ENCODE assay signal across 7 cellular contexts in the genomic region with DNA sequence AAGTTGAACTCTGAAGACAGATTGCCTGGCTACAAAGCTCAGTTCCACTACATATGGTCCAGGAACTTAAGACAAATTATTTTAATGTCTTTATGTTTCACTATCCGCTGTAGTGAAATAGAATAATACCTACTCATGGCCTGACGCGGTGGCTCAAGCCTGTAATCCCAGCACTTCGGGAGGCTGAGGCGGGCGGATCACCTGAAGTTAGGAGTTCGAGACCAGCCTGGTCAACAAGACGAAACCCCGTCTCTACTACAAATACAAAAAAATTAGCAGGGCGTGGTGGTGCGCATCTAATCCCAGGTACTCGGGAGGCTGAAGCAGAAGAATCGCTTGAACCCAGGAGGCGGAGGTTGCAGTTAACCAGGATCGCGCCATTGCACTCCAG. TPM values are rescaled to one million over a fixed set of nuclear protein-coding genes. Genes with fewer than 3 reads are reported as not detected.
DNase-seq lines count a peak whose midpoint lies in the region; ATAC-seq, FAIRE-seq and TF ChIP-seq lines count a peak whose summit lies in the region.
"Not testable (repeated sequence)": the region's sequence is repeated elsewhere in the genome, so short reads cannot be mapped to it uniquely, and the experiment has no call there.
"Had no signal": no experiment of that assay in that cellular context is flagged by ENCODE, and none has a peak within 500 bp of the region (broad histone marks: within the 10 kb centered on the region; RNA-seq: fewer than 3 reads in every experiment).

No MANE protein-coding gene starts in this region.

- not testable (repeated sequence) for TF ChIP-seq CTCF in A549 (IDR thresholded peaks at IDR 0.05); progenitor cell of endocrine pancreas (IDR thresholded peaks at IDR 0.05; ENCODE audit: unreplicated experiment)

- peak overlapping the region; percentile 86 to 92 for H3K27ac ChIP-seq in A549
- H3K27ac ChIP-seq in HUES64 (ENCODE audit: low read depth, low read length), result peak overlapping the region; percentile 93

- not testable (repeated sequence) for DNase-seq in A549 (ENCODE audit: low read depth in 1 of 2, low spot score in 1 of 2); activated CD4-positive, alpha-beta memory T cell treated with anti-CD3 and anti-CD28 coated beads, Interleukin-2, amount 10 ng/mL, durations not matched to agents 7 days and 5 days; immature natural killer cell; progenitor cell of endocrine pancreas (ENCODE audit: low spot score, unreplicated experiment)
- peak; percentile 3 for DNase-seq in dedifferentiated amniotic fluid mesenchymal stem cell (ENCODE audit: extremely low spot score)

- POLR2A ChIA-PET in A549 (lab: Yijun Ruan, JAX), result interaction anchor here (0.6 to 3.1 kb wide), 21 partner anchors 8 to 248 kb away, joined by 3 to 44 read pairs (median 7); a partner anchor contains a TSS
- POLR2A ChIA-PET in activated CD4-positive, alpha-beta memory T cell treated with anti-CD3 and anti-CD28 coated beads, Interleukin-2, amount 10 ng/mL, durations not matched to agents 7 days and 5 days (lab: Charles Lee), result interaction anchor here (0.7 to 2.8 kb wide), 20 partner anchors 9 to 763 kb away, joined by 3 to 57 read pairs (median 4); a partner anchor contains a TSS

- H3K4me2 ChIP-seq in A549, result peak overlapping the region; percentile 72

- H3K27me3 ChIP-seq in HUES64 (ENCODE audit: insufficient read depth, low read length), result not testable (repeated sequence)

- not testable (repeated sequence) for H3K9me3 ChIP-seq in A549; HUES64 (ENCODE audit: insufficient read depth, low read depth, low read length)

- CTCF ChIA-PET in A549 (lab: Yijun Ruan, JAX), result interaction anchor here (0.5 to 18.6 kb wide), 13 partner anchors 8 to 346 kb away, joined by 3 to 383 read pairs (median 4); a partner anchor contains a TSS
- CTCF ChIA-PET in activated CD4-positive, alpha-beta memory T cell treated with anti-CD3 and anti-CD28 coated beads, Interleukin-2, amount 10 ng/mL, durations not matched to agents 7 days and 5 days (lab: Charles Lee), result interaction anchor here (1.0 to 1.6 kb wide), 4 partner anchors 61 to 279 kb away, joined by 3 to 6 read pairs (median 3); no protein-coding TSS in a partner anchor

- not testable (repeated sequence) for H3K9me3 Mint-ChIP-seq in activated CD4-positive, alpha-beta memory T cell treated with anti-CD3 and anti-CD28 coated beads, Interleukin-2, amount 10 ng/mL, durations not matched to agents 7 days and 5 days; immature natural killer cell; progenitor cell of endocrine pancreas (ENCODE audit: low read depth)

- peak overlapping the region; percentile 95 for H3K27ac Mint-ChIP-seq in activated CD4-positive, alpha-beta memory T cell treated with anti-CD3 and anti-CD28 coated beads, Interleukin-2, amount 10 ng/mL, durations not matched to agents 7 days and 5 days
- H3K27ac Mint-ChIP-seq in immature natural killer cell, result peak overlapping the region; percentile 88 to 97 (median 92)
- H3K27ac Mint-ChIP-seq in progenitor cell of endocrine pancreas, result peak overlapping the region; percentile 96

- not testable (repeated sequence) for ATAC-seq in A549

- not testable (repeated sequence) for H3K27me3 Mint-ChIP-seq in activated CD4-positive, alpha-beta memory T cell treated with anti-CD3 and anti-CD28 coated beads, Interleukin-2, amount 10 ng/mL, durations not matched to agents 7 days and 5 days; progenitor cell of endocrine pancreas
- H3K27me3 Mint-ChIP-seq in immature natural killer cell (ENCODE audit: low read depth in 3 of 3), result peaks cover 2 to 13% (median 6%) of the 10 kb centered on the region in 3 donors

- peak overlapping the region; percentile 60 for H3K4me3 ChIP-seq in A549
- H3K4me3 ChIP-seq in HUES64 (ENCODE audit: low read length), result peak overlapping the region; percentile 85

- peaks cover 21% of the 10 kb centered on the region for H3K36me3 ChIP-seq in HUES64 (ENCODE audit: insufficient read depth, low read length)

- not testable (repeated sequence) for TF ChIP-seq EP300 in A549 (IDR thresholded peaks at IDR 0.05)

- FAIRE-seq in A549 (lab: Jason Lieb, UNC), result not testable (repeated sequence)

- TF ChIP-seq POLR2A in A549 (IDR thresholded peaks at IDR 0.05; ENCODE audit: low read length), result not testable (repeated sequence)

- peaks cover 19% of the 10 kb centered on the region; the same call in 2 of the 3 replicates for H3K4me1 ChIP-seq in A549
- H3K4me1 ChIP-seq in HUES64 (ENCODE audit: insufficient read depth, low read length), result not testable (repeated sequence)

- H3K4me3 Mint-ChIP-seq in activated CD4-positive, alpha-beta memory T cell treated with anti-CD3 and anti-CD28 coated beads, Interleukin-2, amount 10 ng/mL, durations not matched to agents 7 days and 5 days, result peak overlapping the region; percentile 97
- H3K4me3 Mint-ChIP-seq in immature natural killer cell, result peak overlapping the region; percentile 88 to 98 (median 97)
- peak overlapping the region; percentile 99 for H3K4me3 Mint-ChIP-seq in progenitor cell of endocrine pancreas (ENCODE audit: low read depth)

- 86% methylated on average over 16 of the region's 16 CpGs for WGBS in A549 (ENCODE audit: missing lambda C conversion rate)
- 91% methylated on average over 16 of the region's 16 CpGs for WGBS in HUES64

- peaks cover 23% of the 10 kb centered on the region for H3K4me1 Mint-ChIP-seq in activated CD4-positive, alpha-beta memory T cell treated with anti-CD3 and anti-CD28 coated beads, Interleukin-2, amount 10 ng/mL, durations not matched to agents 7 days and 5 days
- H3K4me1 Mint-ChIP-seq in immature natural killer cell, result peaks cover 22 to 28% of the 10 kb centered on the region in 2 donors
- peaks cover 11% of the 10 kb centered on the region for H3K4me1 Mint-ChIP-seq in progenitor cell of endocrine pancreas (ENCODE audit: low read depth)

- peak overlapping the region; percentile 85 for H3K9ac ChIP-seq in HUES64 (ENCODE audit: low read depth, low read length)

- H3K36me3 Mint-ChIP-seq in activated CD4-positive, alpha-beta memory T cell treated with anti-CD3 and anti-CD28 coated beads, Interleukin-2, amount 10 ng/mL, durations not matched to agents 7 days and 5 days (ENCODE audit: low read depth), result peaks cover 12% of the 10 kb centered on the region
- H3K36me3 Mint-ChIP-seq in immature natural killer cell; progenitor cell of endocrine pancreas (ENCODE audit: insufficient read depth): not testable (repeated sequence)

- TF ChIP-seq RAD21 in A549 (conservative IDR thresholded peaks at IDR 0.05 in 1 of 2, IDR thresholded peaks at IDR 0.05 in 1 of 2), result not testable (repeated sequence)

RNA-seq across cellular contexts. Expression of a gene that starts 0.6 kb away (rescaled TPM):
- polyA plus RNA-seq in A549 (2011; rRNA removed) (187 and 209 TPM in 2 replicates), A549 (2017; fragmentation: RNase III; extraction: RNeasy Plus Mini Kit Qiagen cat#74134 plus additional on column Dnase treatment) (298 to 323 TPM (median 320 TPM) in 3 replicates), immature natural killer cell (100 to 1,000 TPM; 143 to 170 (median 148) TPM)
- 368 and 375 TPM in 2 replicates for polyA plus RNA-seq in A549 (2012; cell fraction: cytosol; rRNA removed)
- 159 and 183 TPM in 2 replicates for polyA plus RNA-seq in A549 (2012; cell fraction: nucleus; rRNA removed)
- 162 TPM in 2 replicates for polyA minus RNA-seq in A549 (2011; rRNA and poly(A)+ RNA removed)
- 105 TPM for polyA plus RNA-seq in HUES64 (2013, experiment 1 of 2)
- 125 TPM for polyA plus RNA-seq in HUES64 (2013, experiment 2 of 2)
- 10 to 100 TPM; 94.9 to 97.9 TPM for total RNA-seq in activated CD4-positive, alpha-beta memory T cell treated with anti-CD3 and anti-CD28 coated beads, Interleukin-2, amount 10 ng/mL, durations not matched to agents 7 days and 5 days
- total RNA-seq in progenitor cell of endocrine pancreas, result 128 and 133 TPM in 2 replicates

RNA-seq across cellular contexts. Expression of a gene that starts 23.1 kb away (rescaled TPM):
- 6.1 and 6.3 TPM in 2 replicates for polyA plus RNA-seq in A549 (2011; rRNA removed)
- polyA plus RNA-seq in A549 (2012; cell fraction: cytosol; rRNA removed), result 2.6 TPM in 2 replicates
- 0.31 and 0.61 TPM in 2 replicates for polyA plus RNA-seq in A549 (2012; cell fraction: nucleus; rRNA removed)
- polyA plus RNA-seq in A549 (2017; fragmentation: RNase III; extraction: RNeasy Plus Mini Kit Qiagen cat#74134 plus additional on column Dnase treatment), result 3.5 to 5.2 TPM (median 5.2 TPM) in 3 replicates
- polyA minus RNA-seq in A549 (2011; rRNA and poly(A)+ RNA removed), result 3.6 and 6.1 TPM in 2 replicates
- 0.85 TPM for polyA plus RNA-seq in HUES64 (2013, experiment 1 of 2)
- 1.1 TPM for polyA plus RNA-seq in HUES64 (2013, experiment 2 of 2)
- not detected for total RNA-seq in activated CD4-positive, alpha-beta memory T cell treated with anti-CD3 and anti-CD28 coated beads, Interleukin-2, amount 10 ng/mL, durations not matched to agents 7 days and 5 days
- not detected for polyA plus RNA-seq in immature natural killer cell
- not detected in 2 replicates for total RNA-seq in progenitor cell of endocrine pancreas
- total RNA-seq: A172 had no signal

RNA-seq across cellular contexts. Expression of a gene that starts 37.0 kb away (rescaled TPM):
- polyA plus RNA-seq in A549 (2011; rRNA removed) (174 and 196 TPM in 2 replicates), A549 (2017; fragmentation: RNase III; extraction: RNeasy Plus Mini Kit Qiagen cat#74134 plus additional on column Dnase treatment) (104 to 114 TPM (median 109 TPM) in 3 replicates), immature natural killer cell (10 to 100 TPM; 62.4 to 84.3 (median 65.3) TPM)
- 108 and 127 TPM in 2 replicates for polyA plus RNA-seq in A549 (2012; cell fraction: cytosol; rRNA removed)
- polyA plus RNA-seq in A549 (2012; cell fraction: nucleus; rRNA removed), result 71.6 and 111 TPM in 2 replicates
- 155 and 161 TPM in 2 replicates for polyA minus RNA-seq in A549 (2011; rRNA and poly(A)+ RNA removed)
- polyA plus RNA-seq in HUES64 (2013, experiment 1 of 2), result 54.4 TPM
- polyA plus RNA-seq in HUES64 (2013, experiment 2 of 2), result 50.0 TPM
- total RNA-seq in activated CD4-positive, alpha-beta memory T cell treated with anti-CD3 and anti-CD28 coated beads, Interleukin-2, amount 10 ng/mL, durations not matched to agents 7 days and 5 days, result 10 to 100 TPM; 83.3 to 85.1 TPM
- 94.1 and 100 TPM in 2 replicates for total RNA-seq in progenitor cell of endocrine pancreas

RNA-seq across cellular contexts. Expression of a gene that starts 51.9 kb away (rescaled TPM):
- polyA plus RNA-seq in A549 (2011; rRNA removed) (26.2 and 30.1 TPM in 2 replicates), A549 (2017; fragmentation: RNase III; extraction: RNeasy Plus Mini Kit Qiagen cat#74134 plus additional on column Dnase treatment) (38.0 to 42.3 TPM (median 40.3 TPM) in 3 replicates), immature natural killer cell (not detected)
- polyA plus RNA-seq in A549 (2012; cell fraction: cytosol; rRNA removed), result 31.0 and 37.6 TPM in 2 replicates
- 47.7 and 67.8 TPM in 2 replicates for polyA plus RNA-seq in A549 (2012; cell fraction: nucleus; rRNA removed)
- polyA minus RNA-seq in A549 (2011; rRNA and poly(A)+ RNA removed), result 56.3 and 83.5 TPM in 2 replicates
- 127 TPM for polyA plus RNA-seq in HUES64 (2013, experiment 1 of 2)
- 130 TPM for polyA plus RNA-seq in HUES64 (2013, experiment 2 of 2)
- not detected for total RNA-seq in activated CD4-positive, alpha-beta memory T cell treated with anti-CD3 and anti-CD28 coated beads, Interleukin-2, amount 10 ng/mL, durations not matched to agents 7 days and 5 days
- 298 and 326 TPM in 2 replicates for total RNA-seq in progenitor cell of endocrine pancreas

RNA-seq across cellular contexts. Expression of a gene that starts 52.7 kb away (rescaled TPM):
- polyA plus RNA-seq in A549 (2011; rRNA removed) (287 and 394 TPM in 2 replicates), A549 (2017; fragmentation: RNase III; extraction: RNeasy Plus Mini Kit Qiagen cat#74134 plus additional on column Dnase treatment) (545 to 704 TPM (median 623 TPM) in 3 replicates), immature natural killer cell (100 to 1,000 TPM; 136 to 179 (median 160) TPM)
- polyA plus RNA-seq in A549 (2012; cell fraction: cytosol; rRNA removed), result 1,184 and 1,265 TPM in 2 replicates
- 1,009 and 1,026 TPM in 2 replicates for polyA plus RNA-seq in A549 (2012; cell fraction: nucleus; rRNA removed)
- 199 and 252 TPM in 2 replicates for polyA minus RNA-seq in A549 (2011; rRNA and poly(A)+ RNA removed)
- polyA plus RNA-seq in HUES64 (2013, experiment 1 of 2), result 144 TPM
- polyA plus RNA-seq in HUES64 (2013, experiment 2 of 2), result 152 TPM
- total RNA-seq in activated CD4-positive, alpha-beta memory T cell treated with anti-CD3 and anti-CD28 coated beads, Interleukin-2, amount 10 ng/mL, durations not matched to agents 7 days and 5 days, result 10 to 100 TPM; 55.6 to 61.2 TPM
- total RNA-seq in progenitor cell of endocrine pancreas, result 40.2 and 45.1 TPM in 2 replicates
